In the genomic region with DNA sequence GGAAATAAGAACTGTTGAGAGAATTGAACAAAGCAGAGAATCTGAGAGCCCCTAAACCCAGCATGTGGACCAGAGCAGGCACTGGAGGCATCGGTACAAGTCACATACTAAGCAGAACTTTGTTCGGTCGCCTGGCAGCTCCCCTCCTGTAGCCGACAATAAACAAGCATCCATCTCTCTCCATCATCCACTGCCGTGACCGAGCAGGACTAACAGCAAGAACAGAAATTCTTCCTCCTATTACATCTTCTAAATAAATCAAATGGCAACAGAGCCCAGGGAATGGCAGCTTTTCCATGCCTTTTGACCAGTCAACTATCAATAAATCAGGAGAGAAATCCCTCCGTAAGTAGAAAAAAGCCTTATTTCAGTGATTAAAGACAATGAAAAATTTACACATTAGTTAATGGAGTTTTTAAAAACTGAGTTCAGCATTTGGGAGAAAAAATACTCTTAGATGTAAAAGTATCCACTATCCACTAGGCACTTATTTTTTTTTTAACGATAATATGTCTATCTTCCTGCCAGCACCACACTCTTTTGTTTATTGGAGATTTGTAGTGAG, we compare ENCODE assay signal across 1 cellular context.
TF ChIP-seq lines count a peak whose summit lies in the region.

No MANE protein-coding gene starts in this region.

TF ChIP-seq in SK-N-SH, 30 proteins besides CTCF, POLR2A, EP300 and RAD21 (continued from another document):
- no peak for TF ChIP-seq NRF1 (IDR thresholded peaks at IDR 0.05; ENCODE audit: low read depth, low read length)
- TF ChIP-seq YY1 (IDR thresholded peaks at IDR 0.05; ENCODE audit: low read depth): no peak
- no peak for TF ChIP-seq MXI1 (IDR thresholded peaks at IDR 0.05; ENCODE audit: low read depth, low read length)
- TF ChIP-seq TAF1 (IDR thresholded peaks at IDR 0.05; ENCODE audit: borderline replicate concordance, low read depth, low read length): no peak
TF ChIP-seq in SK-N-SH: peak in this region for 0.
